In genomic region chr3:16918683-16919025, GRCh38 we compare ENCODE assay signal across 1 cellular context.
TF ChIP-seq lines count a peak whose summit lies in the region.

No MANE protein-coding gene starts in this region.

TF ChIP-seq in GM12878, 131 proteins besides CTCF, POLR2A, EP300 and RAD21 (continued from another document):
- 0 out of 2 replicates have a peak, but pooled peaks have one; percentile 6 for TF ChIP-seq ZNF687 (IDR thresholded peaks at IDR 0.05)
- TF ChIP-seq NFXL1 (IDR thresholded peaks at IDR 0.05; ENCODE audit: borderline replicate concordance) = no peak
- no peak for TF ChIP-seq SREBF2 (IDR thresholded peaks at IDR 0.05; ENCODE audit: low read length)
- TF ChIP-seq SUZ12 (IDR thresholded peaks at IDR 0.05; ENCODE audit: unreplicated experiment) = no peak
